In the genomic region with DNA sequence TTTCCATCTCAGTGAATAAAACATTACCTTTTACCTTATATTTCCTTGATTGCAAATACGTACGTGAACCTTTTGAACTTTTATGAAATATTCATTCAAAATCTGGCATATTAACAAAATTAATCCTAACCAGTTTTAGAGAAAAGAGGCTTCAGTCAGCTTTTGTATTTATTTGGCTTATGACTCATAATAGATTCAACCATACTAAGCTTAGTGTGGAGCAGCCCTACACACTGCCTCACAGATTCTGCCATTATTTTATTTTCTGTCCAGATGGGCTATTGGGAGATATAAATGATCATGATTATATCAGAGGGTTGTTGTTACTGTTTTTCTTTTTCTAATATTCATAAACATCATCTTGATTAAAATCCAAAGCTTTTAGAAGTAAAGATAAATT, we compare ENCODE assay signal across 25 cellular contexts.
"Had no signal": no experiment of that assay in that cellular context is flagged by ENCODE, and none has a peak within 500 bp of the region (broad histone marks: within the 10 kb centered on the region; RNA-seq: fewer than 3 reads in every experiment).

No MANE protein-coding gene starts in this region.

- H3K9me3 ChIP-seq: colonic mucosa had no signal

- ATAC-seq: activated CD8-positive, alpha-beta memory T cell treated with anti-CD3 and anti-CD28 coated beads, Interleukin-2, amount 10 ng/mL, durations not matched to agents 7 days and 5 days; activated naive CD4-positive, alpha-beta T cell treated with anti-CD3 and anti-CD28 coated beads, Interleukin-2, amount 50 U/mL, for 72 hours; activated naive CD8-positive, alpha-beta T cell treated with anti-CD3 and anti-CD28 coated beads, Interleukin-2, amount 50 U/mL, for 24 hours; activated T-cell treated with anti-CD3 and anti-CD28 coated beads, Interleukin-2, amount 50 U/mL, for 4 hours; T-cell had no signal

- H3K4me1 ChIP-seq: colonic mucosa had no signal

- DNase-seq: activated B cell treated with CpG ODN at 0.5 μM for 24 hours; activated CD4-positive, alpha-beta T cell treated with anti-CD3 and anti-CD28 coated beads for 1 hour; activated CD4-positive, alpha-beta T cell treated with anti-CD3 and anti-CD28 coated beads, Interleukin-2, amount 10 ng/mL, durations not matched to agents 24 days and 14 days; activated CD4-positive, alpha-beta T cell treated with anti-CD3 and anti-CD28 coated beads, Interleukin-2, amount 50 U/mL, for 48 hours; activated CD8-positive, alpha-beta memory T cell treated with anti-CD3 and anti-CD28 coated beads, Interleukin-2, amount 10 ng/mL, durations not matched to agents 7 days and 5 days; activated effector memory CD4-positive, alpha-beta T cell treated with anti-CD3 and anti-CD28 coated beads, Interleukin-2, amount 50 U/mL, for 16 hours; activated naive CD4-positive, alpha-beta T cell treated with Interleukin-2 at 50 U/mL for 16 hours; activated naive CD8-positive, alpha-beta T cell treated with anti-CD3 and anti-CD28 coated beads, Interleukin-2, amount 50 U/mL, for 24 hours; activated T-cell treated with anti-CD3 and anti-CD28 coated beads, Interleukin-2, amount 50 U/mL, for 4 hours; amniotic stem cell; brain microvascular endothelial cell; cerebellar nuclear complex; colonic mucosa; MV-4-11; NCI-H1105; NCI-H1436; NCI-H1694 treated with DMSO at 0.1 percent for 48 hours; NCI-H2029 treated with DMSO at 0.1 percent for 48 hours; NCI-H345; NCI-H524; SIG-M5; T-cell; T-helper 2 cell; T1000 had no signal

- H3K36me3 ChIP-seq: brain microvascular endothelial cell, colonic mucosa had no signal

- H3K27me3 ChIP-seq: brain microvascular endothelial cell, colonic mucosa had no signal

- H3K4me3 ChIP-seq: colonic mucosa had no signal

- H3K27ac ChIP-seq: brain microvascular endothelial cell, colonic mucosa had no signal
